Comparison of ENCODE assay signal across 8 cellular contexts in the genomic region with DNA sequence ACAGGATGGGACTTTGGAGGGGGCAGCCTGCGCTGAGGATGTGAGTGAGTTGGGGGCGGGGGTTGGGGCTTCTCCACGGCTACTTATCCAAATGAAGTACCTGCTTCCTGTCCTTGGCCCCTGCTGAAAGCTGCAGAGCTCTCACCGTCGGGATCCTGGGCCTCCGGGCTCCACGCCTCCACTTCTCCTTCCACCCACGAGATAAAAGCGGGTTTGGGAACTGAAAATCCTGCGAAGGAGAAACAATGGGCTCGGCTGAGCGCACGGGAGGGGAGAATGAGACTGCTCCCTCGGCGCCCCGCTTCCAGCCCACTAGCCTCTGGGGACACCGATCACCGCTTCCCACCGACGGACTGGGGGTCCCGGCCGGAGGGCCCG. TPM values are rescaled to one million over a fixed set of nuclear protein-coding genes. Genes with fewer than 3 reads are reported as not detected.
A peak's percentile ranks its signal among the peaks of the same experiment; 100 is the strongest.
DNase-seq lines count a peak whose midpoint lies in the region; ATAC-seq, FAIRE-seq and TF ChIP-seq lines count a peak whose summit lies in the region.

No MANE protein-coding gene starts in this region.

- peaks cover 0 to 27% of the 10 kb centered on the region in 2 donors for H3K4me1 ChIP-seq in right atrium auricular region
- H3K4me1 ChIP-seq in small intestine (ENCODE audit: control insufficient read depth in 2 of 2, insufficient read depth in 1 of 2, low read depth in 1 of 2, low read length in 1 of 2), result no peaks in the 10 kb centered on the region

- no peaks in the 10 kb centered on the region for H3K9me3 Mint-ChIP-seq in activated B cell treated with CpG ODN at 0.5 μM for 24 hours

- peaks cover 22% of the 10 kb centered on the region for H3K36me3 Mint-ChIP-seq in activated B cell treated with CpG ODN at 0.5 μM for 24 hours (ENCODE audit: low read depth)

- H3K27me3 ChIP-seq in right atrium auricular region, result no peaks in the 10 kb centered on the region
- H3K27me3 ChIP-seq in small intestine (ENCODE audit: control insufficient read depth in 2 of 2, insufficient read depth in 2 of 2, low read length in 2 of 2), result no peaks in the 10 kb centered on the region

- DNase-seq in Ammon's horn (ENCODE audit: low spot score) (peak; percentile 28), activated B cell treated with CpG ODN at 0.5 μM for 24 hours (no peak), right atrium auricular region (ENCODE audit: low spot score) (no peak), small intestine (peak; percentile 28), GM19239 (ENCODE audit: insufficient read length, low spot score) (no peak), NCI-H2107 treated with DMSO at 0.1 percent for 48 hours (lab: John Stamatoyannopoulos, UW; ENCODE audit: unreplicated experiment) (no peak)

- no peaks in the 10 kb centered on the region for H3K27me3 Mint-ChIP-seq in activated B cell treated with CpG ODN at 0.5 μM for 24 hours

- TF ChIP-seq CTCF in activated B cell treated with CpG ODN at 0.5 μM for 24 hours (IDR thresholded peaks at IDR 0.05) (no peak), right atrium auricular region (IDR thresholded peaks at IDR 0.05) (no peak)

- peak; percentile 19 for ATAC-seq in GM18861 (IDR thresholded peaks at IDR 0.05; ENCODE audit: unreplicated experiment)
- peak; percentile 19 for ATAC-seq in HG03439 (IDR thresholded peaks at IDR 0.05; ENCODE audit: unreplicated experiment)
- peak; percentile 6 for ATAC-seq in activated B cell treated with CpG ODN at 0.5 μM for 24 hours (ENCODE audit: low read depth)

- CTCF ChIA-PET in activated B cell treated with CpG ODN at 0.5 μM for 24 hours (lab: Charles Lee), result interaction anchor here (0.8 to 1.3 kb wide), 2 partner anchors 44 to 49 kb away, joined by 3 read pairs; no protein-coding TSS in a partner anchor

- H3K36me3 ChIP-seq in right atrium auricular region (peaks cover 12% of the 10 kb centered on the region), small intestine (ENCODE audit: control insufficient read depth in 2 of 2, insufficient read depth in 2 of 2, low read length in 2 of 2) (peaks cover 2% of the 10 kb centered on the region in 2 donors)

- POLR2A ChIA-PET in activated B cell treated with CpG ODN at 0.5 μM for 24 hours (lab: Charles Lee), result interaction anchor here (0.7 to 4.4 kb wide), 14 partner anchors 10 to 155 kb away, joined by 3 to 35 read pairs (median 8); partner anchors contain the start of genes DCTPP1, FBRS, PRR14 and ZNF688

- WGBS in small intestine, 3 donors, result 1 to 3% (median 2%) methylated on average over 19 to 23 of the region's 23 CpGs

- peaks cover 19% of the 10 kb centered on the region for H3K4me1 Mint-ChIP-seq in activated B cell treated with CpG ODN at 0.5 μM for 24 hours

- peak overlapping the region; percentile 73 for H3K27ac Mint-ChIP-seq in activated B cell treated with CpG ODN at 0.5 μM for 24 hours

- H3K4me3 ChIP-seq in right atrium auricular region (peak overlapping the region; percentile 70 to 72), small intestine (ENCODE audit: low read depth in 1 of 2, low read length in 2 of 2) (peak overlapping the region; percentile 63 to 73)

- H3K9me3 ChIP-seq in right atrium auricular region, result no peaks in the 10 kb centered on the region
- no peaks in the 10 kb centered on the region for H3K9me3 ChIP-seq in small intestine (ENCODE audit: control insufficient read depth, low read depth)

- intact Hi-C loops in activated B cell treated with CpG ODN at 0.5 μM for 24 hours (cut with micrococcal nuclease), result loop anchor here (1.0 kb wide), 7 partner anchors 13 to 337 kb away; partner anchors contain the start of genes DCTPP1, ZNF689 and ZNF764

- peak overlapping the region; percentile 85 for H3K4me3 Mint-ChIP-seq in activated B cell treated with CpG ODN at 0.5 μM for 24 hours

- FAIRE-seq in small intestine (lab: Jason Lieb, UNC) (no peak), GM19239 (lab: Jason Lieb, UNC) (no peak)

- H3K27ac ChIP-seq in right atrium auricular region (peak overlapping the region; percentile 93 to 95), small intestine (ENCODE audit: low read depth in 1 of 2, low read length in 1 of 2) (peak overlapping the region; percentile 89 to 90)

RNA-seq across cellular contexts. Expression of gene ZNF785, which starts 0.5 kb away (rescaled TPM):
- 20.0 and 22.8 TPM in 2 replicates for total RNA-seq in activated B cell treated with CpG ODN at 0.5 μM for 24 hours
- 1 to 10 TPM; 5.5 to 6.0 TPM for total RNA-seq in right atrium auricular region
- 1 to 10 TPM; 1.9 to 6.0 (median 2.2) TPM for polyA plus RNA-seq in small intestine

RNA-seq across cellular contexts. Expression of gene ZNF688, which starts 13.5 kb away (rescaled TPM):
- total RNA-seq in activated B cell treated with CpG ODN at 0.5 μM for 24 hours (13.9 and 14.7 TPM in 2 replicates), right atrium auricular region (10 to 100 TPM in 1 of 2 donors, 1 to 10 TPM in 1; 9.6 to 13.5 TPM)
- polyA plus RNA-seq in small intestine, result 10 to 100 TPM; 16.3 to 46.7 (median 32.4) TPM

RNA-seq across cellular contexts. Expression of gene ZNF689, which starts 25.2 kb away (rescaled TPM):
- total RNA-seq in activated B cell treated with CpG ODN at 0.5 μM for 24 hours, result 10.1 and 11.6 TPM in 2 replicates
- 1 to 10 TPM; 6.2 to 8.3 TPM for total RNA-seq in right atrium auricular region
- 1 to 10 TPM; 5.7 to 7.2 (median 6.9) TPM for polyA plus RNA-seq in small intestine

RNA-seq across cellular contexts. Expression of gene ZNF764, which starts 26.8 kb away (rescaled TPM):
- total RNA-seq in activated B cell treated with CpG ODN at 0.5 μM for 24 hours (16.1 and 19.2 TPM in 2 replicates), right atrium auricular region (10 to 100 TPM; 12.0 to 16.9 TPM)
- 1 to 10 TPM; 5.4 to 6.3 (median 6.0) TPM for polyA plus RNA-seq in small intestine

RNA-seq across cellular contexts. Expression of gene ZNF747, which starts 50.4 kb away (rescaled TPM):
- total RNA-seq in activated B cell treated with CpG ODN at 0.5 μM for 24 hours (16.3 and 21.6 TPM in 2 replicates), right atrium auricular region (10 to 100 TPM; 13.3 to 16.2 TPM)
- polyA plus RNA-seq in small intestine, result 1 to 10 TPM; 7.6 to 9.8 (median 7.8) TPM

Comparison
In these comparisons a context has a peak if more than half of its experiments do, and no peak if none do; other contexts are left out.
1. DNase-seq: peak in Ammon's horn (single experiment) and small intestine (single experiment); none in activated B cell treated with CpG ODN at 0.5 μM for 24 hours (single experiment), right atrium auricular region (single experiment), GM19239 (single experiment) and NCI-H2107 treated with DMSO at 0.1 percent for 48 hours (single experiment).
2. Peak in every context shown above with its lines, with median percentiles within 50 percentile points of each other: ATAC-seq.